8 cellular contexts compared by ENCODE assay signal in genomic region chr1:153946622-153947246, GRCh38. TPM values are rescaled to one million over a fixed set of nuclear protein-coding genes. Genes with fewer than 3 reads are reported as not detected.
DNase-seq lines count a peak whose midpoint lies in the region; ATAC-seq and TF ChIP-seq lines count a peak whose summit lies in the region.

A gene with protein sequence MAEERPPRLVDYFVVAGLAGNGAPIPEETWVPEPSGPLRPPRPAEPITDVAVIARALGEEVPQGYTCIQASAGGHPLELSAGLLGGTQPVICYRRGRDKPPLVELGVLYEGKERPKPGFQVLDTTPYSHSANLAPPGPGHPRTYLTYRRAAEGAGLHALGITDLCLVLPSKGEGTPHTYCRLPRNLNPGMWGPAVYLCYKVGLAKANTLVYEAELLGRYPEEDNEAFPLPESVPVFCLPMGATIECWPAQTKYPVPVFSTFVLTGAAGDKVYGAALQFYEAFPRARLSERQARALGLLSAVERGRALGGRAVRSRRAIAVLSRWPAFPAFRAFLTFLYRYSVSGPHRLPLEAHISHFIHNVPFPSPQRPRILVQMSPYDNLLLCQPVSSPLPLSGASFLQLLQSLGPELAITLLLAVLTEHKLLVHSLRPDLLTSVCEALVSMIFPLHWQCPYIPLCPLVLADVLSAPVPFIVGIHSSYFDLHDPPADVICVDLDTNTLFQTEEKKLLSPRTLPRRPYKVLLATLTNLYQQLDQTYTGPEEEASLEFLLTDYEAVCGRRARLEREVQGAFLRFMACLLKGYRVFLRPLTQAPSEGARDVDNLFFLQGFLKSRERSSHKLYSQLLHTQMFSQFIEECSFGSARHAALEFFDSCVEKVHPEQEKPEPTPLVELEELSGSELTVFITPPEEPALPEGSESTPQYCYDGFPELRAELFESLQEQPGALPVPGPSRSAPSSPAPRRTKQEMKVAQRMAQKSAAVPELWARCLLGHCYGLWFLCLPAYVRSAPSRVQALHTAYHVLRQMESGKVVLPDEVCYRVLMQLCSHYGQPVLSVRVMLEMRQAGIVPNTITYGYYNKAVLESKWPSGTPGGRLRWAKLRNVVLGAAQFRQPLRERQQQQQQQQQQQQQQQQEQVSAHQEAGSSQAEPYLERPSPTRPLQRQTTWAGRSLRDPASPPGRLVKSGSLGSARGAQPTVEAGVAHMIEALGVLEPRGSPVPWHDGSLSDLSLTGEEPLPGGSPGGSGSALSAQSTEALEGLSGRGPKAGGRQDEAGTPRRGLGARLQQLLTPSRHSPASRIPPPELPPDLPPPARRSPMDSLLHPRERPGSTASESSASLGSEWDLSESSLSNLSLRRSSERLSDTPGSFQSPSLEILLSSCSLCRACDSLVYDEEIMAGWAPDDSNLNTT (N-terminal part only) (minus strand): TSS chr1:153946718. CDS start chr1:153944374, 2,344 bp downstream.

- no TSS peak for BruUV-seq in IMR-90 (replicated peaks; lab: Mats Ljungman, UMichigan)

- H2BK120ac ChIP-seq in IMR-90 (ENCODE audit: low read depth, low read length) = peak within 1 kb of the TSS; percentile 52; the same call in 1 of the 2 replicates

- TF ChIP-seq POLR2A in IMR-90 (IDR thresholded peaks at IDR 0.05; ENCODE audit: low read depth, low read length) = no peak

- H3K4me3 ChIP-seq in IMR-90 (ENCODE audit: insufficient read depth, low read depth, low read length) (peak within 1 kb of the TSS; percentile 98), fibroblast of pulmonary artery (replicated peaks; ENCODE audit: low read depth, low read length) (peak within 1 kb of the TSS; percentile 75), stomach smooth muscle (ENCODE audit: low read length in 2 of 2) (peak within 1 kb of the TSS; percentile 85 to 89)

- peak within 1 kb of the TSS; percentile 85 for H3K18ac ChIP-seq in IMR-90 (ENCODE audit: low read depth, low read length)

- peaks cover 18% of the 10 kb centered on the region; the same call in 1 of the 2 replicates for H3K9me1 ChIP-seq in IMR-90 (ENCODE audit: insufficient read depth, low read length)

- H3K36me3 ChIP-seq in IMR-90 (ENCODE audit: control insufficient read depth, insufficient read depth, low read length) (peaks cover 39% of the 10 kb centered on the region; the same call in 1 of the 2 replicates), stomach smooth muscle (ENCODE audit: control insufficient read depth in 2 of 2, insufficient read depth in 2 of 2, low read length in 2 of 2) (peaks cover 39 to 44% of the 10 kb centered on the region in 2 donors)

- DNase-seq in DMS53 treated with DMSO at 0.1 percent for 48 hours (lab: John Stamatoyannopoulos, UW; ENCODE audit: unreplicated experiment) = peak; percentile 77
- DNase-seq in IMR-90 = peak; percentile 65
- DNase-seq in RKO (ENCODE audit: low spot score) = peak; percentile 88
- DNase-seq in activated T-helper 9 cell treated with anti-CD3 and anti-CD28 coated beads, Interleukin-2, amount 50 U/mL, for 16 hours (ENCODE audit: low read depth) = peak; percentile 72
- DNase-seq in fibroblast of pulmonary artery (ENCODE audit: low read depth) = peak; percentile 75

- no peaks in the 10 kb centered on the region for H3K9me3 ChIP-seq in IMR-90 (ENCODE audit: control insufficient read depth, insufficient read depth, low read length)
- no peaks in the 10 kb centered on the region for H3K9me3 ChIP-seq in stomach smooth muscle (ENCODE audit: control insufficient read depth in 2 of 2, low read length in 2 of 2)

- peaks cover 18 to 57% of the 10 kb centered on the region in 2 experiments for H3K79me1 ChIP-seq in IMR-90 (ENCODE audit: low read depth in 1 of 2, low read length in 2 of 2)

- H3K27me3 ChIP-seq in IMR-90 (ENCODE audit: control insufficient read depth, insufficient read depth, low read length) = no peaks in the 10 kb centered on the region
- H3K27me3 ChIP-seq in stomach smooth muscle (ENCODE audit: control insufficient read depth in 1 of 2, insufficient read depth in 2 of 2, low read length in 2 of 2) = no peaks in the 10 kb centered on the region

- H2BK20ac ChIP-seq in IMR-90 (ENCODE audit: low read depth, low read length) = peak within 1 kb of the TSS; percentile 25; the same call in 1 of the 2 replicates

- H3K4me3 Mint-ChIP-seq in nephron = peak within 1 kb of the TSS; percentile 89 to 97 (median 91)

- H2AK5ac ChIP-seq in IMR-90 (ENCODE audit: low read depth, low read length) = peak within 1 kb of the TSS; percentile 96

- POLR2A ChIA-PET in IMR-90 (lab: Charles Lee; ENCODE audit: unreplicated experiment) = interaction anchor here (0.6 to 1.2 kb wide), 2 partner anchors 11 to 39 kb away, joined by 3 read pairs; partner anchors contain the start of gene CRTC2

- H3K9me3 Mint-ChIP-seq in nephron = no peaks in the 10 kb centered on the region

- peak within 1 kb of the TSS; percentile 63 to 91 (median 75) for H3K27ac Mint-ChIP-seq in nephron

- intact Hi-C loops in IMR-90 (cut with micrococcal nuclease) = loop anchor here (1.0 kb wide), 2 partner anchors 125 to 149 kb away; no protein-coding TSS in a partner anchor

- peak within 1 kb of the TSS; percentile 58 for H3K23ac ChIP-seq in IMR-90 (ENCODE audit: low read depth, low read length)

- dilution Hi-C loops in IMR-90 (cut with HindIII; ENCODE audit: low sequenced_read_pairs, unreplicated experiment) = no loop called here

- H3K36me3 Mint-ChIP-seq in nephron (ENCODE audit: low read depth) = peaks cover 21% of the 10 kb centered on the region

- H2AFZ ChIP-seq in IMR-90 (replicated peaks; ENCODE audit: low read length, poor library complexity) = peak within 1 kb of the TSS; percentile 97

- H4K5ac ChIP-seq in IMR-90 (ENCODE audit: low read depth, low read length) = peak within 1 kb of the TSS; percentile 86

- peak; percentile 92 for TF ChIP-seq CTCF in IMR-90 (conservative IDR thresholded peaks at IDR 0.05; ENCODE audit: low read depth, low read length)
- TF ChIP-seq CTCF in fibroblast of pulmonary artery (IDR thresholded peaks at IDR 0.05; ENCODE audit: low read length, missing control alignments) = peak; percentile 68
- TF ChIP-seq CTCF in nephron (IDR thresholded peaks at IDR 0.05; ENCODE audit: unreplicated experiment in 3 of 3) = peak; percentile 92 to 94 (median 93)

- peaks cover 10% of the 10 kb centered on the region for H3K4me1 Mint-ChIP-seq in nephron

- ATAC-seq in GM21528 (IDR thresholded peaks at IDR 0.05; ENCODE audit: low FRiP score, unreplicated experiment) = peak; percentile 56
- ATAC-seq in IMR-90 (ENCODE audit: low read depth) = peak; percentile 95

- H4K20me1 ChIP-seq in IMR-90 (ENCODE audit: insufficient read depth, low read length) = peaks cover 11% of the 10 kb centered on the region

- H3K27ac ChIP-seq in IMR-90 (ENCODE audit: insufficient read depth, low read length) = peak within 1 kb of the TSS; percentile 97
- H3K27ac ChIP-seq in stomach smooth muscle (ENCODE audit: low read length) = peak within 1 kb of the TSS; percentile 90

- peak within 1 kb of the TSS; percentile 87 for H3K4ac ChIP-seq in IMR-90 (ENCODE audit: low read depth, low read length)

- H3K9ac ChIP-seq in IMR-90 (ENCODE audit: low read depth, low read length) (peak within 1 kb of the TSS; percentile 98), stomach smooth muscle (ENCODE audit: low read length in 2 of 2) (peak within 1 kb of the TSS; percentile 87 to 91)

- H3K4me2 ChIP-seq in IMR-90 (ENCODE audit: low read depth, low read length) = peak within 1 kb of the TSS; percentile 100

- H4K8ac ChIP-seq in IMR-90 (ENCODE audit: low read depth in 2 of 2, low read length in 2 of 2) = peak within 1 kb of the TSS; percentile 90 to 91

- peak within 1 kb of the TSS; percentile 93 for H2BK5ac ChIP-seq in IMR-90 (ENCODE audit: low read depth, low read length, poor library complexity, severe bottlenecking)

- no peaks in the 10 kb centered on the region for H3K27me3 Mint-ChIP-seq in nephron (ENCODE audit: low read depth)

- in situ Hi-C loops in IMR-90 (cut with MboI; ENCODE audit: low sequenced_read_pairs) = loop anchor here (5.0 kb wide), 1 partner anchor 149 kb away; no protein-coding TSS in a partner anchor

- H3K56ac ChIP-seq in IMR-90 (ENCODE audit: extremely low read depth, insufficient read depth, low read length) = peak within 1 kb of the TSS; percentile 81; the same call in 1 of the 2 replicates

- 0% methylated on average over 10 of the region's 28 CpGs; no CpG with 5 or more reads in 1 of the 2 experiments for WGBS in IMR-90 (ENCODE audit: extremely low coverage in 2 of 2, insufficient read length in 1 of 2), 2 experiments

- peak within 1 kb of the TSS; percentile 70 for H4K91ac ChIP-seq in IMR-90 (ENCODE audit: insufficient read depth, low read depth, low read length)

- H2BK15ac ChIP-seq in IMR-90 (ENCODE audit: low read depth, low read length) = peak within 1 kb of the TSS; percentile 65; the same call in 1 of the 3 replicates

- H2AK9ac ChIP-seq in IMR-90 (replicated peaks; ENCODE audit: low read depth, low read length, poor library complexity) = peak within 1 kb of the TSS; percentile 99

- peak within 1 kb of the TSS; percentile 96 for H3K14ac ChIP-seq in IMR-90 (replicated peaks; ENCODE audit: low read depth, low read length)

- peak; percentile 71 for TF ChIP-seq RAD21 in IMR-90 (IDR thresholded peaks at IDR 0.05; ENCODE audit: low read length)

- peaks cover 9% of the 10 kb centered on the region for H3K4me1 ChIP-seq in IMR-90 (ENCODE audit: control insufficient read depth, insufficient read depth, low read length)
- peaks cover 18% of the 10 kb centered on the region for H3K4me1 ChIP-seq in stomach smooth muscle (ENCODE audit: control insufficient read depth, insufficient read depth, low read length)

- CTCF ChIA-PET in IMR-90 (lab: Yijun Ruan, JAX) = interaction anchor here (0.5 to 1.3 kb wide), 5 partner anchors 11 to 63 kb away, joined by 3 to 10 read pairs (median 4); partner anchors contain the start of genes RAB13 and SLC39A1

TF ChIP-seq in IMR-90, 13 proteins besides CTCF, POLR2A, EP300 and RAD21 (continues in another document):
- TF ChIP-seq BHLHE40 (IDR thresholded peaks at IDR 0.05; ENCODE audit: low read depth, low read length) (peak; percentile 27; the same call in 1 of the 2 replicates), MAZ (IDR thresholded peaks at IDR 0.05; ENCODE audit: borderline replicate concordance, low read depth, low read length) (peak; percentile 84; the same call in 1 of the 2 replicates), NFE2L2 (IDR thresholded peaks at IDR 0.05; ENCODE audit: low read depth, low read length) (no peak)
- TF ChIP-seq, protein P1, sequence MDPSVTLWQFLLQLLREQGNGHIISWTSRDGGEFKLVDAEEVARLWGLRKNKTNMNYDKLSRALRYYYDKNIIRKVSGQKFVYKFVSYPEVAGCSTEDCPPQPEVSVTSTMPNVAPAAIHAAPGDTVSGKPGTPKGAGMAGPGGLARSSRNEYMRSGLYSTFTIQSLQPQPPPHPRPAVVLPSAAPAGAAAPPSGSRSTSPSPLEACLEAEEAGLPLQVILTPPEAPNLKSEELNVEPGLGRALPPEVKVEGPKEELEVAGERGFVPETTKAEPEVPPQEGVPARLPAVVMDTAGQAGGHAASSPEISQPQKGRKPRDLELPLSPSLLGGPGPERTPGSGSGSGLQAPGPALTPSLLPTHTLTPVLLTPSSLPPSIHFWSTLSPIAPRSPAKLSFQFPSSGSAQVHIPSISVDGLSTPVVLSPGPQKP (IDR thresholded peaks at IDR 0.05; ENCODE audit: borderline replicate concordance, low read depth, low read length) = no peak

RNA-seq across cellular contexts. Expression of the gene that starts here (rescaled TPM):
- 1.8 and 2.5 TPM in 2 replicates for total RNA-seq in IMR-90 (2012; rRNA removed)
- polyA plus RNA-seq in IMR-90 (2012; rRNA removed) = 25.2 and 33.3 TPM in 2 replicates
- polyA plus RNA-seq in IMR-90 (2012; cell fraction: cytosol; rRNA removed) = 9.4 and 13.8 TPM in 2 replicates
- polyA plus RNA-seq in IMR-90 (2012; cell fraction: nucleus; rRNA removed; ENCODE audit: low replicate concordance) = 117 and 252 TPM in 2 replicates

Comparison
In these comparisons a context has a peak if more than half of its experiments do, and no peak if none do; other contexts are left out.
1. Peak in every context shown above with its lines: DNase-seq, ATAC-seq, H3K4me3 ChIP-seq and H3K27ac ChIP-seq.